Comparison of ENCODE assay signal across 18 cellular contexts in genomic region chr16:19715566-19715965, GRCh38. TPM values are rescaled to one million over a fixed set of nuclear protein-coding genes. Genes with fewer than 3 reads are reported as not detected.
DNase-seq lines count a peak whose midpoint lies in the region; ATAC-seq and TF ChIP-seq lines count a peak whose summit lies in the region.
"Had no signal": no experiment of that assay in that cellular context is flagged by ENCODE, and none has a peak within 500 bp of the region (broad histone marks: within the 10 kb centered on the region; RNA-seq: fewer than 3 reads in every experiment).

No MANE protein-coding gene starts in this region.

- TF ChIP-seq CTCF in left ventricle myocardium inferior (IDR thresholded peaks at IDR 0.05; ENCODE audit: borderline replicate concordance), result no peak
- no peak for TF ChIP-seq CTCF in VCaP (conservative IDR thresholded peaks at IDR 0.05)
- TF ChIP-seq CTCF in type B pancreatic cell (conservative IDR thresholded peaks at IDR 0.05), result no peak

- H3K27ac Mint-ChIP-seq in type B pancreatic cell, result peak overlapping the region; percentile 87
- no peak overlapping the region for H3K27ac Mint-ChIP-seq in activated CD8-positive, alpha-beta T cell treated with anti-CD3 and anti-CD28 coated beads, Interleukin-2, amount 10 ng/mL, durations not matched to agents 7 days and 5 days
- H3K27ac Mint-ChIP-seq in naive thymus-derived CD4-positive, alpha-beta T cell, result peak overlapping the region in 1 of 9 donors; percentile 21
- H3K27ac Mint-ChIP-seq in naive thymus-derived CD8-positive, alpha-beta T cell, result peak overlapping the region in 3 of 10 donors; percentile 13 to 80 (median 60)
- H3K27ac Mint-ChIP-seq: activated T-helper 1 cell treated with anti-CD3 and anti-CD28 coated beads, Interleukin-12 subunit alpha, Interleukin-12 subunit beta, Interleukin-2, Interleukin-4 antibody, amounts not matched to agents 30 ng/mL and 10 ng/mL and 1 ng/mL, durations not matched to agents 14 hours and 24 hours and 36 hours had no signal

- DNase-seq in left ventricle myocardium inferior (no peak), left cardiac atrium (no peak), kidney tubule cell (ENCODE audit: low spot score) (peak; percentile 45), type B pancreatic cell (ENCODE audit: extremely low spot score, unreplicated experiment) (no peak)
- DNase-seq in activated CD8-positive, alpha-beta T cell treated with anti-CD3 and anti-CD28 coated beads, Interleukin-2, amount 10 ng/mL, durations not matched to agents 7 days and 5 days, result no peak
- no peak for DNase-seq in naive thymus-derived CD4-positive, alpha-beta T cell
- no peak for DNase-seq in naive thymus-derived CD8-positive, alpha-beta T cell
- DNase-seq: activated CD4-positive, alpha-beta T cell treated with anti-CD3 and anti-CD28 coated beads, Interleukin-2, amount 50 U/mL, for 48 hours; GF-D8; natural killer cell; NCI-H1105; NCI-H748 treated with DMSO at 0.1 percent for 48 hours; SW 1271 had no signal

- intact Hi-C loops in left ventricle myocardium inferior (cut with micrococcal nuclease), result no loop called here
- intact Hi-C loops in left cardiac atrium (cut with DNase I), result loop anchor here in 1 of 2 donors (10.0 kb wide), 1 partner anchor 169 kb away; the partner anchor contains the start of gene GPRC5B
- intact Hi-C loops in naive thymus-derived CD4-positive, alpha-beta T cell (cut with micrococcal nuclease), result loop anchor here in 1 of 2 donors (5.0 kb wide), 1 partner anchor 923 kb away; the partner anchor contains the start of gene RPS15A

- H3K4me1 ChIP-seq in left ventricle myocardium inferior, result peaks cover 65% of the 10 kb centered on the region
- H3K4me1 ChIP-seq in naive thymus-derived CD4-positive, alpha-beta T cell (ENCODE audit: control insufficient read depth in 2 of 2, insufficient read depth in 2 of 2, low read length in 2 of 2), result peaks cover 0 to 7% of the 10 kb centered on the region in 2 donors

- H3K9me3 Mint-ChIP-seq in type B pancreatic cell, result no peaks in the 10 kb centered on the region
- H3K9me3 Mint-ChIP-seq in activated CD8-positive, alpha-beta T cell treated with anti-CD3 and anti-CD28 coated beads, Interleukin-2, amount 10 ng/mL, durations not matched to agents 7 days and 5 days (ENCODE audit: insufficient read depth), result no peaks in the 10 kb centered on the region
- no peaks in the 10 kb centered on the region for H3K9me3 Mint-ChIP-seq in naive thymus-derived CD4-positive, alpha-beta T cell
- no peaks in the 10 kb centered on the region for H3K9me3 Mint-ChIP-seq in naive thymus-derived CD8-positive, alpha-beta T cell
- H3K9me3 Mint-ChIP-seq: activated T-helper 1 cell treated with anti-CD3 and anti-CD28 coated beads, Interleukin-12 subunit alpha, Interleukin-12 subunit beta, Interleukin-2, Interleukin-4 antibody, amounts not matched to agents 30 ng/mL and 10 ng/mL and 1 ng/mL, durations not matched to agents 14 hours and 24 hours and 36 hours; natural killer cell had no signal

- H3K27me3 Mint-ChIP-seq in type B pancreatic cell, result no peaks in the 10 kb centered on the region
- H3K27me3 Mint-ChIP-seq in activated CD8-positive, alpha-beta T cell treated with anti-CD3 and anti-CD28 coated beads, Interleukin-2, amount 10 ng/mL, durations not matched to agents 7 days and 5 days (ENCODE audit: low read depth), result no peaks in the 10 kb centered on the region
- no peaks in the 10 kb centered on the region for H3K27me3 Mint-ChIP-seq in naive thymus-derived CD4-positive, alpha-beta T cell
- no peaks in the 10 kb centered on the region for H3K27me3 Mint-ChIP-seq in naive thymus-derived CD8-positive, alpha-beta T cell

- no peaks in the 10 kb centered on the region for H3K9me3 ChIP-seq in left ventricle myocardium inferior (replicated peaks)
- no peaks in the 10 kb centered on the region for H3K9me3 ChIP-seq in naive thymus-derived CD4-positive, alpha-beta T cell (ENCODE audit: control insufficient read depth in 2 of 3, low read length in 3 of 3)
- H3K9me3 ChIP-seq: Caco-2, gastroesophageal sphincter had no signal

- POLR2A ChIA-PET in activated CD8-positive, alpha-beta T cell treated with anti-CD3 and anti-CD28 coated beads, Interleukin-2, amount 10 ng/mL, durations not matched to agents 7 days and 5 days (lab: Charles Lee), result no interaction called here
- POLR2A ChIA-PET in naive thymus-derived CD4-positive, alpha-beta T cell (lab: Charles Lee), result interaction anchor here (0.6 to 1.2 kb wide), 2 partner anchors 8 to 407 kb away, joined by 3 to 4 read pairs; no protein-coding TSS in a partner anchor
- POLR2A ChIA-PET in naive thymus-derived CD8-positive, alpha-beta T cell (lab: Charles Lee), result no interaction called here

- ATAC-seq in left cardiac atrium, result no peak
- no peak for ATAC-seq in activated CD8-positive, alpha-beta T cell treated with anti-CD3 and anti-CD28 coated beads, Interleukin-2, amount 10 ng/mL, durations not matched to agents 7 days and 5 days
- ATAC-seq in naive thymus-derived CD4-positive, alpha-beta T cell, result no peak
- no peak for ATAC-seq in naive thymus-derived CD8-positive, alpha-beta T cell
- ATAC-seq: gastroesophageal sphincter, natural killer cell, Panc1 had no signal

- H3K4me3 ChIP-seq in left ventricle myocardium inferior, result no peak overlapping the region
- no peak overlapping the region for H3K4me3 ChIP-seq in naive thymus-derived CD4-positive, alpha-beta T cell (ENCODE audit: low read length)
- H3K4me3 ChIP-seq: gastroesophageal sphincter had no signal

- CTCF ChIA-PET in activated CD8-positive, alpha-beta T cell treated with anti-CD3 and anti-CD28 coated beads, Interleukin-2, amount 10 ng/mL, durations not matched to agents 7 days and 5 days (lab: Charles Lee), result interaction anchor here (0.7 kb wide), 1 partner anchor 131 kb away, joined by 3 read pairs; no protein-coding TSS in a partner anchor
- CTCF ChIA-PET in naive thymus-derived CD4-positive, alpha-beta T cell (lab: Charles Lee), result no interaction called here

- peak overlapping the region; percentile 94 for H3K4me3 Mint-ChIP-seq in type B pancreatic cell
- H3K4me3 Mint-ChIP-seq in activated CD8-positive, alpha-beta T cell treated with anti-CD3 and anti-CD28 coated beads, Interleukin-2, amount 10 ng/mL, durations not matched to agents 7 days and 5 days, result no peak overlapping the region
- no peak overlapping the region for H3K4me3 Mint-ChIP-seq in naive thymus-derived CD4-positive, alpha-beta T cell
- H3K4me3 Mint-ChIP-seq in naive thymus-derived CD8-positive, alpha-beta T cell, result peak overlapping the region in 1 of 10 donors; percentile 4

- H3K27ac ChIP-seq in left ventricle myocardium inferior (replicated peaks), result peak overlapping the region; percentile 90
- peak overlapping the region; percentile 71 for H3K27ac ChIP-seq in VCaP
- no peak overlapping the region for H3K27ac ChIP-seq in naive thymus-derived CD4-positive, alpha-beta T cell (ENCODE audit: low read depth, low read length)
- H3K27ac ChIP-seq: gastroesophageal sphincter had no signal

- peaks cover 20% of the 10 kb centered on the region for H3K4me1 Mint-ChIP-seq in type B pancreatic cell (ENCODE audit: unreplicated experiment)
- H3K4me1 Mint-ChIP-seq in activated CD8-positive, alpha-beta T cell treated with anti-CD3 and anti-CD28 coated beads, Interleukin-2, amount 10 ng/mL, durations not matched to agents 7 days and 5 days (ENCODE audit: low read depth), result peaks cover 17% of the 10 kb centered on the region
- H3K4me1 Mint-ChIP-seq in naive thymus-derived CD4-positive, alpha-beta T cell, result peaks cover 16 to 53% (median 44%) of the 10 kb centered on the region in 7 donors
- H3K4me1 Mint-ChIP-seq in naive thymus-derived CD8-positive, alpha-beta T cell, result peaks cover 27 to 37% (median 31%) of the 10 kb centered on the region in 4 donors

- peaks cover 28% of the 10 kb centered on the region for H3K36me3 ChIP-seq in left ventricle myocardium inferior
- peaks cover 0 to 40% (median 0%) of the 10 kb centered on the region in 3 experiments for H3K36me3 ChIP-seq in naive thymus-derived CD4-positive, alpha-beta T cell (ENCODE audit: control insufficient read depth in 2 of 3, insufficient read depth in 3 of 3, low read length in 3 of 3)

- peaks cover 21% of the 10 kb centered on the region for H3K36me3 Mint-ChIP-seq in type B pancreatic cell
- peaks cover 19% of the 10 kb centered on the region for H3K36me3 Mint-ChIP-seq in activated CD8-positive, alpha-beta T cell treated with anti-CD3 and anti-CD28 coated beads, Interleukin-2, amount 10 ng/mL, durations not matched to agents 7 days and 5 days (ENCODE audit: low read depth)
- H3K36me3 Mint-ChIP-seq in naive thymus-derived CD4-positive, alpha-beta T cell, result peaks cover 8 to 25% (median 18%) of the 10 kb centered on the region in 5 donors
- peaks cover 7 to 38% (median 14%) of the 10 kb centered on the region in 3 donors for H3K36me3 Mint-ChIP-seq in naive thymus-derived CD8-positive, alpha-beta T cell

- H3K27me3 ChIP-seq in left ventricle myocardium inferior (ENCODE audit: low read depth), result no peaks in the 10 kb centered on the region
- no peaks in the 10 kb centered on the region for H3K27me3 ChIP-seq in naive thymus-derived CD4-positive, alpha-beta T cell (ENCODE audit: control insufficient read depth in 2 of 2, insufficient read depth in 2 of 2, low read length in 2 of 2)
- H3K27me3 ChIP-seq: gastroesophageal sphincter had no signal

RNA-seq across cellular contexts. Expression of gene KNOP1, which starts 2.5 kb away (rescaled TPM):
- 6.7 TPM for total RNA-seq in left ventricle myocardium inferior
- total RNA-seq in left cardiac atrium, result 1 to 10 TPM; 8.5 to 9.1 TPM
- total RNA-seq in type B pancreatic cell (ENCODE audit: low replicate concordance), result 44.1 and 54.9 TPM in 2 replicates
- total RNA-seq in activated CD8-positive, alpha-beta T cell treated with anti-CD3 and anti-CD28 coated beads, Interleukin-2, amount 10 ng/mL, durations not matched to agents 7 days and 5 days, result 10 to 100 TPM; 22.0 to 23.7 TPM
- 10 to 100 TPM in 3 of 5 experiments, 1 to 10 TPM in 2; 6.4 to 20.6 (median 18.5) TPM for total RNA-seq in naive thymus-derived CD4-positive, alpha-beta T cell
- 10 to 100 TPM in 1 of 2 donors, 1 to 10 TPM in 1; 9.8 to 13.4 TPM for polyA plus RNA-seq in naive thymus-derived CD4-positive, alpha-beta T cell
- 10 to 100 TPM; 14.4 to 14.5 TPM for total RNA-seq in naive thymus-derived CD8-positive, alpha-beta T cell
- polyA plus RNA-seq in naive thymus-derived CD8-positive, alpha-beta T cell, result 10 to 100 TPM in 1 of 3 donors, 1 to 10 TPM in 2; 4.7 to 10.8 (median 7.2) TPM

RNA-seq across cellular contexts. Expression of gene IQCK, which starts 2.5 kb away (rescaled TPM):
- total RNA-seq in left ventricle myocardium inferior (6.0 TPM), left cardiac atrium (1 to 10 TPM; 4.3 to 6.6 TPM), type B pancreatic cell (ENCODE audit: low replicate concordance) (11.8 and 23.0 TPM in 2 replicates)
- total RNA-seq in activated CD8-positive, alpha-beta T cell treated with anti-CD3 and anti-CD28 coated beads, Interleukin-2, amount 10 ng/mL, durations not matched to agents 7 days and 5 days, result under 1 TPM; 0.81 to 0.97 TPM
- total RNA-seq in naive thymus-derived CD4-positive, alpha-beta T cell, result 1 to 10 TPM in 4 of 5 experiments, under 1 TPM in 1; 0.48 to 4.1 (median 2.6) TPM
- polyA plus RNA-seq in naive thymus-derived CD4-positive, alpha-beta T cell, result 1 to 10 TPM; 3.5 to 5.0 TPM
- 1 to 10 TPM; 2.0 to 2.3 TPM for total RNA-seq in naive thymus-derived CD8-positive, alpha-beta T cell
- polyA plus RNA-seq in naive thymus-derived CD8-positive, alpha-beta T cell, result 1 to 10 TPM; 1.7 to 3.1 (median 2.5) TPM
